In genomic region chr1:12232221-12232620, GRCh38 we compare ENCODE assay signal across 12 cellular contexts. TPM values are rescaled to one million over a fixed set of nuclear protein-coding genes. Genes with fewer than 3 reads are reported as not detected.
DNase-seq lines count a peak whose midpoint lies in the region; ATAC-seq, FAIRE-seq and TF ChIP-seq lines count a peak whose summit lies in the region.
"Had no signal": no experiment of that assay in that cellular context is flagged by ENCODE, and none has a peak within 500 bp of the region (broad histone marks: within the 10 kb centered on the region; RNA-seq: fewer than 3 reads in every experiment).

No MANE protein-coding gene starts in this region.

- TF ChIP-seq CTCF in left ventricle myocardium inferior (IDR thresholded peaks at IDR 0.05; ENCODE audit: borderline replicate concordance) (no peak), right atrium auricular region (IDR thresholded peaks at IDR 0.05) (no peak), keratinocyte (optimal IDR thresholded peaks at IDR 0.05 in 1 of 3, IDR thresholded peaks at IDR 0.05 in 1 of 3, conservative IDR thresholded peaks at IDR 0.05 in 1 of 3; ENCODE audit: extremely low read depth in 1 of 3, insufficient read depth in 2 of 3, low read length in 3 of 3) (no peak), thyroid gland (IDR thresholded peaks at IDR 0.05) (no peak)

- no peaks in the 10 kb centered on the region for H3K9me1 ChIP-seq in keratinocyte (ENCODE audit: control insufficient read depth, extremely low read depth, insufficient read depth, low read length)

- H3K36me3 Mint-ChIP-seq in T-cell, result peaks cover 17% of the 10 kb centered on the region

- no peaks in the 10 kb centered on the region for H3K27me3 Mint-ChIP-seq in T-cell

- POLR2A ChIA-PET in T-cell (lab: Charles Lee), result interaction anchor here in 1 of 2 donors (0.6 kb wide), 1 partner anchor 54 kb away, joined by 3 read pairs; no protein-coding TSS in a partner anchor

- H3K4me3 Mint-ChIP-seq in T-cell, result peak overlapping the region in 2 of 3 donors; percentile 39 to 47

- WGBS in thyroid gland, 2 donors, result 48 to 63% methylated on average over 2 of the region's 2 CpGs

- dilution Hi-C loops in keratinocyte (cut with MboI; ENCODE audit: extremely low pct_ligation_motif_present, low sequenced_read_pairs), result no loop called here

- TF ChIP-seq POLR2A in thyroid gland (IDR thresholded peaks at IDR 0.05), result no peak

- intact Hi-C loops in left ventricle myocardium inferior (cut with micrococcal nuclease), result no loop called here
- intact Hi-C loops in thyroid gland (cut with DNase I), result no loop called here

- peak; percentile 98 for FAIRE-seq in keratinocyte (lab: Jason Lieb, UNC)

- no peaks in the 10 kb centered on the region for H3K9me3 Mint-ChIP-seq in T-cell

- peak overlapping the region; percentile 100 for H3K4me2 ChIP-seq in keratinocyte (ENCODE audit: control insufficient read depth, extremely low read depth, insufficient read depth, low read depth, low read length)

- H3K9me3 ChIP-seq in left ventricle myocardium inferior (replicated peaks) (no peaks in the 10 kb centered on the region), right atrium auricular region (no peaks in the 10 kb centered on the region), keratinocyte (ENCODE audit: control insufficient read depth, low read depth, low read length) (no peaks in the 10 kb centered on the region), thyroid gland (no peaks in the 10 kb centered on the region)

- peak; percentile 34 for DNase-seq in left ventricle myocardium inferior
- DNase-seq in right atrium auricular region (ENCODE audit: low spot score), result no peak
- no peak for DNase-seq in T-cell
- DNase-seq in keratinocyte (ENCODE audit: low read depth, low spot score), result peak; percentile 91
- peak; percentile 54 to 57 for DNase-seq in thyroid gland
- no peak for DNase-seq in D341Med (ENCODE audit: low spot score)
- DNase-seq in H4 (ENCODE audit: low spot score), result no peak
- DNase-seq in T1000 (lab: John Stamatoyannopoulos, UW), result no peak
- DNase-seq: activated CD4-positive, alpha-beta T cell treated with anti-CD3 and anti-CD28 coated beads, Interleukin-2, amount 50 U/mL, for 1 hour; left colon; NCI-H2029 treated with DMSO at 0.1 percent for 48 hours; stimulated activated naive CD4-positive, alpha-beta T cell had no signal

- no peak overlapping the region for H3K27ac Mint-ChIP-seq in T-cell

- peaks cover 49% of the 10 kb centered on the region for H3K4me1 ChIP-seq in left ventricle myocardium inferior
- peaks cover 0 to 22% of the 10 kb centered on the region in 2 donors for H3K4me1 ChIP-seq in right atrium auricular region
- H3K4me1 ChIP-seq in keratinocyte (ENCODE audit: control insufficient read depth, extremely low read depth, insufficient read depth, low read length), result peaks cover 18% of the 10 kb centered on the region
- peaks cover 18 to 22% of the 10 kb centered on the region in 2 donors for H3K4me1 ChIP-seq in thyroid gland

- peak overlapping the region; percentile 92 for H3K9ac ChIP-seq in keratinocyte (ENCODE audit: control insufficient read depth, extremely low read depth, insufficient read depth, low read length)

- no peak for ATAC-seq in T-cell (replicated peaks in 1 of 4)
- ATAC-seq: left colon had no signal

- peaks cover 50% of the 10 kb centered on the region for H3K79me2 ChIP-seq in keratinocyte (ENCODE audit: control insufficient read depth, insufficient read depth, low read length)

- CTCF ChIA-PET in T-cell (lab: Charles Lee), result no interaction called here

- H4K20me1 ChIP-seq in keratinocyte (ENCODE audit: control insufficient read depth, extremely low read depth, insufficient read depth, low read length), result peaks cover under 1% of the 10 kb centered on the region

- H3K27me3 ChIP-seq in left ventricle myocardium inferior (ENCODE audit: low read depth), result no peaks in the 10 kb centered on the region
- H3K27me3 ChIP-seq in right atrium auricular region, result no peaks in the 10 kb centered on the region
- H3K27me3 ChIP-seq in keratinocyte (ENCODE audit: control insufficient read depth, extremely low read depth, insufficient read depth, low read length), result no peaks in the 10 kb centered on the region
- no peaks in the 10 kb centered on the region for H3K27me3 ChIP-seq in thyroid gland

- no peak overlapping the region for H2AFZ ChIP-seq in keratinocyte (ENCODE audit: control insufficient read depth, low read length)

- peaks cover 36% of the 10 kb centered on the region for H3K36me3 ChIP-seq in left ventricle myocardium inferior
- H3K36me3 ChIP-seq in right atrium auricular region, result peaks cover 19% of the 10 kb centered on the region
- H3K36me3 ChIP-seq in keratinocyte (ENCODE audit: control insufficient read depth in 2 of 2, extremely low read depth in 1 of 2, insufficient read depth in 2 of 2, low read length in 2 of 2), result peaks cover 5 to 9% of the 10 kb centered on the region in 2 experiments
- peaks cover 6 to 8% of the 10 kb centered on the region in 2 donors for H3K36me3 ChIP-seq in thyroid gland

- peaks cover 28 to 36% (median 32%) of the 10 kb centered on the region in 3 donors for H3K4me1 Mint-ChIP-seq in T-cell

- H3K27ac ChIP-seq in left ventricle myocardium inferior (replicated peaks) (peak overlapping the region; percentile 95), right atrium auricular region (no peak overlapping the region), keratinocyte (ENCODE audit: control insufficient read depth, insufficient read depth, low read length) (peak overlapping the region; percentile 92), thyroid gland (peak overlapping the region; percentile 70 to 98 (median 96))

- H3K4me3 ChIP-seq in left ventricle myocardium inferior, result no peak overlapping the region
- H3K4me3 ChIP-seq in right atrium auricular region, result no peak overlapping the region
- H3K4me3 ChIP-seq in keratinocyte (ENCODE audit: control insufficient read depth in 2 of 3, extremely low read depth in 1 of 3, insufficient read depth in 2 of 3, low read depth in 1 of 3, low read length in 3 of 3), result peak overlapping the region in 1 of 3 experiments; percentile 91
- H3K4me3 ChIP-seq in thyroid gland (replicated peaks in 1 of 3), result no peak overlapping the region

RNA-seq across cellular contexts. Expression of gene VPS13D, which starts 2.4 kb away (rescaled TPM):
- total RNA-seq in left ventricle myocardium inferior (71.6 TPM), right atrium auricular region (10 to 100 TPM; 48.1 to 65.2 TPM), T-cell (10 to 100 TPM; 73.5 to 85.9 (median 75.8) TPM), thyroid gland (100 to 1,000 TPM; 137 to 238 (median 191) TPM)
- 19.0 to 24.3 TPM (median 20.4 TPM) in 3 replicates for polyA plus RNA-seq in keratinocyte
- 21.9 TPM for polyA plus RNA-seq in keratinocyte (2011; ENCODE audit: low read depth)
- 10.6 and 16.9 TPM in 2 replicates for polyA plus RNA-seq in keratinocyte (2011; cell fraction: cytosol; rRNA removed)
- polyA plus RNA-seq in keratinocyte (2011; cell fraction: nucleus; rRNA removed), result 74.9 and 86.4 TPM in 2 replicates
- polyA plus RNA-seq in keratinocyte (2012; ENCODE audit: low replicate concordance), result 20.7 and 23.9 TPM in 2 replicates
- polyA minus RNA-seq in keratinocyte, result 50.7 to 103 TPM (median 76.6 TPM) in 3 replicates
- polyA minus RNA-seq in keratinocyte (2011; cell fraction: cytosol; rRNA and poly(A)+ RNA removed), result 24.4 TPM
- 137 and 245 TPM in 2 replicates for polyA minus RNA-seq in keratinocyte (2011; cell fraction: nucleus; rRNA and poly(A)+ RNA removed)
- 6.9 and 9.6 TPM in 2 replicates for total RNA-seq in H4 (2014; rRNA removed; shearing (Covaris generic))

Comparison
In these comparisons a context has a peak if more than half of its experiments do, and no peak if none do; other contexts are left out.
1. DNase-seq: peak in left ventricle myocardium inferior (single experiment), keratinocyte (single experiment) and thyroid gland (2 of 2); none in right atrium auricular region (single experiment), T-cell (0 of 34), D341Med (single experiment), H4 (single experiment) and T1000 (single experiment).
2. H3K27ac ChIP-seq: peak in left ventricle myocardium inferior (single experiment), keratinocyte (single experiment) and thyroid gland (3 of 3); none in right atrium auricular region (0 of 2).